8 cellular contexts compared by ENCODE assay signal in the genomic region with DNA sequence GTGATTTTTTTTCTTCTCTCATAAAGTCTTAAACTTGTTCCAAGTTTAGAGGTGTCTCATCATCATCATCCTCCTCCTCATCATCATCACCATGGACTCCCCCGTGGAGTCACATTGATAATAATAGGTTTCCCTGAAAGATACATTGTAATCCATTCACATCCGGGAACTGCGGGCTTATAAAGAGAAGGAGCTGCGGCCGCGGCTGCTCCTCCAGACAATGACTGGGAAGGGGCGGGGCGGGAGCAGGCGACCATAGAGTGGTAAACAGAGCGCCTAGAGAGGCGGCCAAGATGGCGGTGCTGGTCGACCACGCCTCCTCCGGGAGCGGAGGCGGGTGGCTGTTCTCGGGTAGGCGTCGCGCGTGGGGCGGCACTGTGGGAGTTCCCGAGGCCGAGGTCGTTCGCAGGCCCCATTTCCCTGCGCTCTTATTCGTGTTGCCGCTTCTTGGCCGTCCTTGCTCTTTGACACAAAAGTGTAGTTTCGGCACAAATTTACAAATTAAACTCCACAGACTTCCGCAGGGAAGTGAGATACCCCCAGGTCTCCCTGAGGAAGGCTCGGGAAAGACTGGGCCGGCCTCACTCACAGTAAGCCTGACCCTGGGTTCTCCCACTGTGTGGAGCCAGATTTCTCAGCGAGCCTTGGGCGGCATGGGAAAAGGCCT. TPM values are rescaled to one million over a fixed set of nuclear protein-coding genes. Genes with fewer than 3 reads are reported as not detected.
DNase-seq lines count a peak whose midpoint lies in the region; ATAC-seq, FAIRE-seq and TF ChIP-seq lines count a peak whose summit lies in the region.

No MANE protein-coding gene starts in this region.

- no TSS peak for BruUV-seq in GM12878 (replicated peaks; lab: Mats Ljungman, UMichigan)

- H4K20me1 ChIP-seq in GM12878 (ENCODE audit: control insufficient read depth, insufficient read depth), result no peaks in the 10 kb centered on the region

- TF ChIP-seq CTCF in GM12875 (IDR thresholded peaks at IDR 0.05; ENCODE audit: borderline replicate concordance, insufficient read depth, low read depth, low read length) (no peak), GM12878 (IDR thresholded peaks at IDR 0.05 in 2 of 3, conservative IDR thresholded peaks at IDR 0.05 in 1 of 3; ENCODE audit: control insufficient read depth in 2 of 3, extremely low read depth in 1 of 3, insufficient read depth in 1 of 3, low read depth in 3 of 3, low read length in 3 of 3) (no peak), vagina (IDR thresholded peaks at IDR 0.05) (peak in 1 of 3 experiments; percentile 28)

- H3K36me3 ChIP-seq in GM12878 (ENCODE audit: control insufficient read depth in 2 of 2, insufficient read depth in 2 of 2, low read length in 1 of 2), result no peaks in the 10 kb centered on the region
- H3K36me3 ChIP-seq in rectal smooth muscle tissue (ENCODE audit: control insufficient read depth, insufficient read depth, low read length), result no peaks in the 10 kb centered on the region
- no peaks in the 10 kb centered on the region for H3K36me3 ChIP-seq in vagina

- 24% methylated on average over 32 of the region's 37 CpGs for WGBS in GM12878 (ENCODE audit: insufficient coverage, insufficient replicate concordance, low lambda C conversion rate, missing lambda C conversion rate)

- H2AFZ ChIP-seq in GM12878 (ENCODE audit: control insufficient read depth, low read depth, low read length), result peak overlapping the region; percentile 89

- TF ChIP-seq POLR2A in GM12878 (IDR thresholded peaks at IDR 0.05; ENCODE audit: low read depth, low read length) (peak; percentile 71), vagina (IDR thresholded peaks at IDR 0.05) (peak in 1 of 2 donors; percentile 75)

- H3K9ac ChIP-seq in GM12878 (ENCODE audit: control insufficient read depth, insufficient read depth, low read length) (no peak overlapping the region; the same call in 1 of the 2 replicates), rectal smooth muscle tissue (ENCODE audit: low read length) (peak overlapping the region; percentile 42)

- TF ChIP-seq EP300 in GM12878 (IDR thresholded peaks at IDR 0.05; ENCODE audit: borderline replicate concordance in 1 of 2, control insufficient read depth in 1 of 2, low read depth in 2 of 2, low read length in 2 of 2), result no peak

- H3K4me2 ChIP-seq in GM12878 (ENCODE audit: control insufficient read depth, insufficient read depth), result peak overlapping the region; percentile 77

- no peaks in the 10 kb centered on the region for H3K79me2 ChIP-seq in GM12878 (ENCODE audit: control insufficient read depth, insufficient read depth, low read length)

- H3K4me3 ChIP-seq in GM12875 (ENCODE audit: low read depth, low read length), result peak overlapping the region; percentile 32
- H3K4me3 ChIP-seq in GM12878, result peak overlapping the region; percentile 64
- H3K4me3 ChIP-seq in rectal smooth muscle tissue (ENCODE audit: low read length), result peak overlapping the region; percentile 77
- H3K4me3 ChIP-seq in vagina, result peak overlapping the region; percentile 72 to 77

- SMC1A ChIA-PET in GM12878 (lab: Charles Lee; ENCODE audit: uncharacterized antibody, unreplicated experiment), result no interaction called here

- POLR2A ChIA-PET in GM12878 (lab: Charles Lee), result no interaction called here

- RAD21 ChIA-PET in GM12878 (lab: Charles Lee; ENCODE audit: unreplicated experiment), result no interaction called here

- peak; percentile 87 for ATAC-seq in HG02852 (IDR thresholded peaks at IDR 0.05; ENCODE audit: unreplicated experiment)
- ATAC-seq in GM12878, result peak; percentile 77

- H3K27ac ChIP-seq in GM12878 (ENCODE audit: control insufficient read depth, insufficient read depth) (no peak overlapping the region), rectal smooth muscle tissue (ENCODE audit: low read depth, low read length) (peak overlapping the region; percentile 81), vagina (peak overlapping the region; percentile 97)

- CTCF ChIA-PET in GM12878 (lab: Yijun Ruan, JAX), result no interaction called here

- peak; percentile 85 for DNase-seq in NCI-H1694 treated with DMSO at 0.1 percent for 48 hours (lab: John Stamatoyannopoulos, UW)
- DNase-seq in T-helper 2 cell, result peak; percentile 11 to 86 (median 39)
- DNase-seq in GM12878 (ENCODE audit: low read depth, low spot score), result peak; percentile 2
- DNase-seq in hippocampal formation (lab: John Stamatoyannopoulos, UW), result peak; percentile 92 to 95
- peak in 1 of 2 donors; percentile 96 for DNase-seq in vagina (ENCODE audit: extremely low spot score in 2 of 2)

- peaks cover 5% of the 10 kb centered on the region; the same call in 2 of the 3 replicates for H3K9me3 ChIP-seq in GM12878 (replicated peaks; ENCODE audit: control insufficient read depth, insufficient read depth, low read length)
- H3K9me3 ChIP-seq in vagina, result no peaks in the 10 kb centered on the region

- H3K4me1 ChIP-seq in GM12878 (ENCODE audit: control insufficient read depth, insufficient read depth, low read length), result no peaks in the 10 kb centered on the region
- H3K4me1 ChIP-seq in rectal smooth muscle tissue (ENCODE audit: control insufficient read depth, insufficient read depth, low read length), result peaks cover 5% of the 10 kb centered on the region
- peaks cover 25% of the 10 kb centered on the region for H3K4me1 ChIP-seq in vagina

- H3K27me3 ChIP-seq in GM12878 (replicated peaks in 1 of 2; ENCODE audit: control insufficient read depth in 2 of 2, insufficient read depth in 2 of 2, low read length in 1 of 2) (peaks cover 0 to 7% of the 10 kb centered on the region in 2 experiments; a peak in 3 of 4 replicates), rectal smooth muscle tissue (ENCODE audit: control insufficient read depth, insufficient read depth, low read length) (no peaks in the 10 kb centered on the region), vagina (no peaks in the 10 kb centered on the region)

- no peak for TF ChIP-seq RAD21 in GM12878 (IDR thresholded peaks at IDR 0.05; ENCODE audit: insufficient read depth, low read depth, low read length)

- in situ Hi-C loops in GM12878 (cut with MboI), result no loop called here

- intact Hi-C loops in GM12878 (cut with micrococcal nuclease; ENCODE audit: unreplicated experiment), result loop anchor here (10.0 kb wide), 1 partner anchor 175 kb away; no protein-coding TSS in a partner anchor
- intact Hi-C loops in vagina (cut with DNase I), result loop anchor here (5.0 to 10.0 kb wide), 2 partner anchors 267 to 345 kb away; no protein-coding TSS in a partner anchor

- peak; percentile 35 for FAIRE-seq in GM12878 (lab: Jason Lieb, UNC)

TF ChIP-seq in GM12878, 131 proteins besides CTCF, POLR2A, EP300 and RAD21:
- TF ChIP-seq RUNX3 (IDR thresholded peaks at IDR 0.05; ENCODE audit: low read length) (peak; percentile 31), USF2 (IDR thresholded peaks at IDR 0.05; ENCODE audit: borderline replicate concordance, low read depth, low read length) (no peak), CHD4 (IDR thresholded peaks at IDR 0.05) (no peak), SP1 (IDR thresholded peaks at IDR 0.05; ENCODE audit: low read depth, low read length) (peak; percentile 18), SMARCA5 (IDR thresholded peaks at IDR 0.05) (no peak), ZNF24 (IDR thresholded peaks at IDR 0.05) (no peak), CHD2 (IDR thresholded peaks at IDR 0.05; ENCODE audit: borderline replicate concordance, low read depth, low read length) (no peak), EGR1 (IDR thresholded peaks at IDR 0.05; ENCODE audit: borderline replicate concordance in 1 of 2, low read depth in 2 of 2, low read length in 2 of 2) (peak in 1 of 2 experiments; percentile 83; a peak in 2 of 3 replicates), SRF (IDR thresholded peaks at IDR 0.05; ENCODE audit: low read depth in 2 of 2, low read length in 2 of 2) (no peak), ESRRA (IDR thresholded peaks at IDR 0.05; ENCODE audit: low read length) (no peak), ATF3 (IDR thresholded peaks at IDR 0.05; ENCODE audit: borderline replicate concordance, extremely low read depth, low read depth, low read length) (no peak), FOXM1 (IDR thresholded peaks at IDR 0.05; ENCODE audit: low read depth, low read length) (no peak), CHD1 (IDR thresholded peaks at IDR 0.05; ENCODE audit: low read depth, low read length) (no peak), TCF3 (IDR thresholded peaks at IDR 0.05; ENCODE audit: borderline replicate concordance, insufficient read depth, low read depth, low read length) (0 out of 2 replicates have a peak, but pooled peaks have one; percentile 43), YY1 (IDR thresholded peaks at IDR 0.05; ENCODE audit: low read depth, low read length) (peak; percentile 97), STAT1 (conservative IDR thresholded peaks at IDR 0.05) (no peak)
TF ChIP-seq in GM12878: peak in this region for 5.

RNA-seq across cellular contexts. Expression of gene TCF4, which starts 1.8 kb away (rescaled TPM):
- total RNA-seq in GM12878 (2013; cell fraction: nucleolus; rRNA removed), result 459 and 490 TPM in 2 replicates
- total RNA-seq in GM12878 (2014; rRNA removed) (46.2 and 46.8 TPM in 2 replicates), GM12878 (2014; rRNA removed; fragmentation: Illumina TruSeq; extraction: Trizol) (42.8 and 43.1 TPM in 2 replicates), GM12878 (2021) (33.6 and 33.8 TPM in 2 replicates), vagina (105 TPM)
- polyA plus RNA-seq in GM12878 (2011; ENCODE audit: low read depth), result 38.5 TPM
- polyA plus RNA-seq in GM12878 (2011; rRNA removed) (83.0 and 94.0 TPM in 2 replicates), GM12878 (2014; fragmentation: Illumina TruSeq; extraction: Trizol) (25.0 and 28.1 TPM in 2 replicates), GM12878 (2014; fragmentation: Nextera tagmentation; extraction: Ambion mirVana) (10 to 100 TPM; 15.2 to 43.6 TPM), GM12878 (2014; rRNA removed) (22.6 and 27.1 TPM in 2 replicates), GM12878 (2016; fragmentation: Nextera tagmentation; extraction: Ambion mirVana) (10 to 100 TPM; 26.7 to 29.2 TPM)
- polyA plus RNA-seq in GM12878 (2011; cell fraction: cytosol; rRNA removed), result 57.3 and 71.8 TPM in 2 replicates
- polyA plus RNA-seq in GM12878 (2011; cell fraction: nucleus; rRNA removed), result 110 and 118 TPM in 2 replicates
- 29.0 and 31.4 TPM in 2 replicates for polyA plus RNA-seq in GM12878 (2012)
- 329 and 330 TPM in 2 replicates for polyA minus RNA-seq in GM12878 (2011; rRNA and poly(A)+ RNA removed)
- polyA minus RNA-seq in GM12878 (2011; cell fraction: cytosol; rRNA and poly(A)+ RNA removed), result 57.5 and 74.6 TPM in 2 replicates
- 271 and 354 TPM in 2 replicates for polyA minus RNA-seq in GM12878 (2011; cell fraction: nucleus; rRNA and poly(A)+ RNA removed)
